1 cellular context compared by ENCODE assay signal in genomic region chr7:43491984-43492383, GRCh38.
TF ChIP-seq lines count a peak whose summit lies in the region.

No MANE protein-coding gene starts in this region.

TF ChIP-seq in SK-N-SH treated with all-trans-retinoic acid at 6 μM for 48 hours, 23 proteins besides CTCF, POLR2A, EP300 and RAD21 (continued from another document):
- TF ChIP-seq ZFP30 (CRISPR knock-in tag; IDR thresholded peaks at IDR 0.05) (no peak), ISL1 (CRISPR knock-in tag; IDR thresholded peaks at IDR 0.05) (no peak), ZFP3 (CRISPR knock-in tag; IDR thresholded peaks at IDR 0.05) (no peak), BACH2 (CRISPR knock-in tag; IDR thresholded peaks at IDR 0.05; ENCODE audit: borderline replicate concordance) (no peak), TSHZ2 (CRISPR knock-in tag; IDR thresholded peaks at IDR 0.05) (no peak)
